Comparison of ENCODE assay signal across 10 cellular contexts in genomic region chr6:154298297-154298696, GRCh38. TPM values are rescaled to one million over a fixed set of nuclear protein-coding genes. Genes with fewer than 3 reads are reported as not detected.
DNase-seq lines count a peak whose midpoint lies in the region; ATAC-seq and TF ChIP-seq lines count a peak whose summit lies in the region.
"Had no signal": no experiment of that assay in that cellular context is flagged by ENCODE, and none has a peak within 500 bp of the region (broad histone marks: within the 10 kb centered on the region; RNA-seq: fewer than 3 reads in every experiment).

No MANE protein-coding gene starts in this region.

- ATAC-seq in GM19023 (IDR thresholded peaks at IDR 0.05; ENCODE audit: unreplicated experiment) (peak; percentile 29), HG03135 (IDR thresholded peaks at IDR 0.05; ENCODE audit: unreplicated experiment) (peak; percentile 47)

- H3K4me3 ChIP-seq in choroid plexus epithelial cell (ENCODE audit: low read depth, low read length) (no peak overlapping the region), prostate gland (no peak overlapping the region)
- H3K4me3 ChIP-seq: smooth muscle cell had no signal

- no peaks in the 10 kb centered on the region for H3K4me1 ChIP-seq in prostate gland (replicated peaks)

- in situ Hi-C loops in ACHN (cut with HindIII; ENCODE audit: low pct_ligation_motif_present, low pct_unique_long_range_greater_than_20kb, low sequenced_read_pairs), result no loop called here

- intact Hi-C loops in prostate gland (cut with DNase I), result no loop called here

- TF ChIP-seq POLR2A in prostate gland (IDR thresholded peaks at IDR 0.05), result no peak

- TF ChIP-seq CTCF in choroid plexus epithelial cell (conservative IDR thresholded peaks at IDR 0.05; ENCODE audit: low read depth, low read length), result no peak
- no peak for TF ChIP-seq CTCF in RWPE1 (conservative IDR thresholded peaks at IDR 0.05; ENCODE audit: low read depth)
- TF ChIP-seq CTCF in prostate gland (IDR thresholded peaks at IDR 0.05), result no peak

- POLR2A ChIA-PET in RWPE1 (lab: Yijun Ruan, JAX; ENCODE audit: low non-redundant PET), result no interaction called here

- CTCF ChIA-PET in RWPE1 (lab: Yijun Ruan, JAX), result no interaction called here

- H3K9me3 ChIP-seq in prostate gland, result no peaks in the 10 kb centered on the region

- no peaks in the 10 kb centered on the region for H3K27me3 ChIP-seq in prostate gland (replicated peaks; ENCODE audit: insufficient read depth)

- no peaks in the 10 kb centered on the region for H3K36me3 ChIP-seq in prostate gland

- 40% methylated on average over 3 of the region's 3 CpGs for WGBS in prostate gland

- no peak overlapping the region for H3K27ac ChIP-seq in RWPE1
- peak overlapping the region in 1 of 2 donors; percentile 40 for H3K27ac ChIP-seq in prostate gland

- DNase-seq in choroid plexus epithelial cell (ENCODE audit: low read depth) (peak; percentile 46), pulmonary artery endothelial cell (ENCODE audit: low read depth, low spot score) (peak; percentile 13), mesenteric fat pad (ENCODE audit: low spot score) (no peak), ACHN (no peak), RWPE1 (ENCODE audit: low spot score) (no peak), prostate gland (ENCODE audit: low spot score) (no peak)
- DNase-seq: NCI-H2029 had no signal

RNA-seq across cellular contexts. Expression of gene IPCEF1, which starts 58.3 kb away (rescaled TPM):
- under 0.01 and 0.11 TPM in 2 replicates for total RNA-seq in pulmonary artery endothelial cell
- total RNA-seq in mesenteric fat pad, result 1.5 TPM
- total RNA-seq in prostate gland, result 1 to 10 TPM; 1.0 to 6.1 TPM

Comparison
In these comparisons a context has a peak if more than half of its experiments do, and no peak if none do; other contexts are left out.
1. DNase-seq: peak in choroid plexus epithelial cell (single experiment) and pulmonary artery endothelial cell (single experiment); none in mesenteric fat pad (single experiment), ACHN (single experiment), RWPE1 (single experiment) and prostate gland (single experiment).